ENCODE assay signal across 1 cellular context in the genomic region with DNA sequence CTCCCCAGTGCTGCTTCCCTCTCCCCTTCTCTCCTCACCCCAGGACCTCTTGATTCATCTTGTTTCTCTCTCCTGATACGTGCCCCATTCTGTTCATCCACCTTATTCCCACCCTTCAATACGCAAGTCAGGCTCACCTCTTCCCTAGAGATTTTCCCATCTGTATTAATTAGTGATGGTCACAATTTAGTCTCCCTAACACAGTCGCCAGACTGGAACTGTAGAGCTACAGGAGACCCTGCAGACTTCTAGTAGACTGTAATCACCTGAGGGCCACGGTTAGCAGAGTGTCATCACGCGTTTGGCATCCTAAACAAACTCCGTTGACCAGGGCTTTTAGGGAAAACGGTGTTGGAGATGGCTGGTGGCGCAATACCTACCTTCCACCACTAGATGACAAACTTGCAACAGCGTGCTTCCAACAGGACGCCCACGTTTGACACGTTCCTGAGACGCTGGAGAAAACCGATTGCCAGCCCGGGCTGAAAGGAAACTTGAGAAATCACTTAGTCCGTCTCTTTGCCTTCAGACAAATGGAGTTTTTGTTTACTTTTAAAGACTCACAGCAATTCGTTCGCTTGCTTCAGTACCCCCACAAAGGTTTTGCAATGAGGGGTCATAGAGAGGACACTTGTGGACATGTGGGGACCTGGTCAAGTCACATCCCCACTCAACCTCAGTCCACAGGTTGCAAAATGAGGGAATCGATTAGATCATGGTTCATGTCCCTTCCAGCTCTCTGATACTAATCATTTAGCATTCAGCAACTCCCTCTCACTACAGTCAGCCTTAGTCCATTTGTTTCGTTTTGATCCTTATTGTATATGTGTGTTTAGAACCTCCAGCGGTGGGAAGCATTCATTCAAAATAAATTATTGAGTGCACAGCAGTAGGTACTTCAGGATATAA.
A peak's percentile ranks its signal among the peaks of the same experiment; 100 is the strongest.
TF ChIP-seq lines count a peak whose summit lies in the region.

No MANE protein-coding gene starts in this region.

TF ChIP-seq in HepG2, 621 proteins besides CTCF, POLR2A, EP300 and RAD21 (continued from another document and continues in another):
- TF ChIP-seq, protein P1, sequence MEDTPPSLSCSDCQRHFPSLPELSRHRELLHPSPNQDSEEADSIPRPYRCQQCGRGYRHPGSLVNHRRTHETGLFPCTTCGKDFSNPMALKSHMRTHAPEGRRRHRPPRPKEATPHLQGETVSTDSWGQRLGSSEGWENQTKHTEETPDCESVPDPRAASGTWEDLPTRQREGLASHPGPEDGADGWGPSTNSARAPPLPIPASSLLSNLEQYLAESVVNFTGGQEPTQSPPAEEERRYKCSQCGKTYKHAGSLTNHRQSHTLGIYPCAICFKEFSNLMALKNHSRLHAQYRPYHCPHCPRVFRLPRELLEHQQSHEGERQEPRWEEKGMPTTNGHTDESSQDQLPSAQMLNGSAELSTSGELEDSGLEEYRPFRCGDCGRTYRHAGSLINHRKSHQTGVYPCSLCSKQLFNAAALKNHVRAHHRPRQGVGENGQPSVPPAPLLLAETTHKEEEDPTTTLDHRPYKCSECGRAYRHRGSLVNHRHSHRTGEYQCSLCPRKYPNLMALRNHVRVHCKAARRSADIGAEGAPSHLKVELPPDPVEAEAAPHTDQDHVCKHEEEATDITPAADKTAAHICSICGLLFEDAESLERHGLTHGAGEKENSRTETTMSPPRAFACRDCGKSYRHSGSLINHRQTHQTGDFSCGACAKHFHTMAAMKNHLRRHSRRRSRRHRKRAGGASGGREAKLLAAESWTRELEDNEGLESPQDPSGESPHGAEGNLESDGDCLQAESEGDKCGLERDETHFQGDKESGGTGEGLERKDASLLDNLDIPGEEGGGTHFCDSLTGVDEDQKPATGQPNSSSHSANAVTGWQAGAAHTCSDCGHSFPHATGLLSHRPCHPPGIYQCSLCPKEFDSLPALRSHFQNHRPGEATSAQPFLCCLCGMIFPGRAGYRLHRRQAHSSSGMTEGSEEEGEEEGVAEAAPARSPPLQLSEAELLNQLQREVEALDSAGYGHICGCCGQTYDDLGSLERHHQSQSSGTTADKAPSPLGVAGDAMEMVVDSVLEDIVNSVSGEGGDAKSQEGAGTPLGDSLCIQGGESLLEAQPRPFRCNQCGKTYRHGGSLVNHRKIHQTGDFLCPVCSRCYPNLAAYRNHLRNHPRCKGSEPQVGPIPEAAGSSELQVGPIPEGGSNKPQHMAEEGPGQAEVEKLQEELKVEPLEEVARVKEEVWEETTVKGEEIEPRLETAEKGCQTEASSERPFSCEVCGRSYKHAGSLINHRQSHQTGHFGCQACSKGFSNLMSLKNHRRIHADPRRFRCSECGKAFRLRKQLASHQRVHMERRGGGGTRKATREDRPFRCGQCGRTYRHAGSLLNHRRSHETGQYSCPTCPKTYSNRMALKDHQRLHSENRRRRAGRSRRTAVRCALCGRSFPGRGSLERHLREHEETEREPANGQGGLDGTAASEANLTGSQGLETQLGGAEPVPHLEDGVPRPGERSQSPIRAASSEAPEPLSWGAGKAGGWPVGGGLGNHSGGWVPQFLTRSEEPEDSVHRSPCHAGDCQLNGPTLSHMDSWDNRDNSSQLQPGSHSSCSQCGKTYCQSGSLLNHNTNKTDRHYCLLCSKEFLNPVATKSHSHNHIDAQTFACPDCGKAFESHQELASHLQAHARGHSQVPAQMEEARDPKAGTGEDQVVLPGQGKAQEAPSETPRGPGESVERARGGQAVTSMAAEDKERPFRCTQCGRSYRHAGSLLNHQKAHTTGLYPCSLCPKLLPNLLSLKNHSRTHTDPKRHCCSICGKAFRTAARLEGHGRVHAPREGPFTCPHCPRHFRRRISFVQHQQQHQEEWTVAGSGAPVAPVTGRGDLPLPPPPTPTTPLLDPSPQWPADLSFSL (CRISPR knock-in tag; IDR thresholded peaks at IDR 0.05) = no peak
- TF ChIP-seq RCOR2 (CRISPR knock-in tag; IDR thresholded peaks at IDR 0.05) = no peak; the same call in 1 of the 2 replicates
- no peak for TF ChIP-seq HDAC6 (IDR thresholded peaks at IDR 0.05; ENCODE audit: low read depth, low read length)
- TF ChIP-seq RFX1 (IDR thresholded peaks at IDR 0.05) = no peak
- TF ChIP-seq ZNF326 (CRISPR knock-in tag; IDR thresholded peaks at IDR 0.05; ENCODE audit: borderline replicate concordance) = no peak
- TF ChIP-seq ZC3H13 (CRISPR knock-in tag; IDR thresholded peaks at IDR 0.05) = no peak
- no peak for TF ChIP-seq IKZF1 (IDR thresholded peaks at IDR 0.05)
- no peak for TF ChIP-seq ZNF451 (CRISPR knock-in tag; IDR thresholded peaks at IDR 0.05)
- peak; percentile 56; the same call in 1 of the 2 replicates for TF ChIP-seq HOXA3 (CRISPR knock-in tag; IDR thresholded peaks at IDR 0.05)
- TF ChIP-seq RORA (CRISPR knock-in tag; IDR thresholded peaks at IDR 0.05) = no peak
- TF ChIP-seq NFYC (CRISPR knock-in tag; IDR thresholded peaks at IDR 0.05) = no peak
- peak; percentile 65; the same call in 1 of the 2 replicates for TF ChIP-seq ZNF512B (CRISPR knock-in tag; IDR thresholded peaks at IDR 0.05; ENCODE audit: borderline replicate concordance)
- TF ChIP-seq ZMYM3 (CRISPR knock-in tag; IDR thresholded peaks at IDR 0.05) = peak; percentile 30; the same call in 1 of the 2 replicates
- TF ChIP-seq KMT2A (CRISPR knock-in tag; IDR thresholded peaks at IDR 0.05) = 0 out of 2 replicates have a peak, but pooled peaks have one; percentile 44
- TF ChIP-seq, protein P2, sequence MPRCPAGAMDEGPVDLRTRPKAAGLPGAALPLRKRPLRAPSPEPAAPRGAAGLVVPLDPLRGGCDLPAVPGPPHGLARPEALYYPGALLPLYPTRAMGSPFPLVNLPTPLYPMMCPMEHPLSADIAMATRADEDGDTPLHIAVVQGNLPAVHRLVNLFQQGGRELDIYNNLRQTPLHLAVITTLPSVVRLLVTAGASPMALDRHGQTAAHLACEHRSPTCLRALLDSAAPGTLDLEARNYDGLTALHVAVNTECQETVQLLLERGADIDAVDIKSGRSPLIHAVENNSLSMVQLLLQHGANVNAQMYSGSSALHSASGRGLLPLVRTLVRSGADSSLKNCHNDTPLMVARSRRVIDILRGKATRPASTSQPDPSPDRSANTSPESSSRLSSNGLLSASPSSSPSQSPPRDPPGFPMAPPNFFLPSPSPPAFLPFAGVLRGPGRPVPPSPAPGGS (CRISPR knock-in tag; IDR thresholded peaks at IDR 0.05) = 0 out of 2 replicates have a peak, but pooled peaks have one; percentile 44
- no peak; the same call in 1 of the 2 replicates for TF ChIP-seq NRL (CRISPR knock-in tag; IDR thresholded peaks at IDR 0.05; ENCODE audit: borderline replicate concordance)
- TF ChIP-seq ATF1 (CRISPR knock-in tag; IDR thresholded peaks at IDR 0.05) = no peak
- TF ChIP-seq ZNF598 (CRISPR knock-in tag; IDR thresholded peaks at IDR 0.05; ENCODE audit: borderline replicate concordance) = no peak
- TF ChIP-seq ZNF788 (CRISPR knock-in tag; IDR thresholded peaks at IDR 0.05; ENCODE audit: borderline replicate concordance) = peak; percentile 66; the same call in 1 of the 2 replicates
- TF ChIP-seq ZNF770 (CRISPR knock-in tag; IDR thresholded peaks at IDR 0.05) = 0 out of 2 replicates have a peak, but pooled peaks have one; percentile 19
- TF ChIP-seq ZBTB43 (CRISPR knock-in tag; conservative IDR thresholded peaks at IDR 0.05) = no peak
- TF ChIP-seq HNF1A (IDR thresholded peaks at IDR 0.05; ENCODE audit: low read depth) = no peak
- TF ChIP-seq HNF1A (CRISPR knock-in tag; IDR thresholded peaks at IDR 0.05; ENCODE audit: borderline replicate concordance) = no peak
- TF ChIP-seq ZNF670 (CRISPR knock-in tag; IDR thresholded peaks at IDR 0.05; ENCODE audit: borderline replicate concordance) = no peak
- TF ChIP-seq CCDC6 (CRISPR knock-in tag; IDR thresholded peaks at IDR 0.05) = no peak
- TF ChIP-seq SATB2 (CRISPR knock-in tag; IDR thresholded peaks at IDR 0.05) = no peak
- peak; percentile 70; the same call in 1 of the 2 replicates for TF ChIP-seq CBX2 (IDR thresholded peaks at IDR 0.05; ENCODE audit: low read depth, low read length)
- no peak for TF ChIP-seq CBX2 (CRISPR knock-in tag; IDR thresholded peaks at IDR 0.05; ENCODE audit: low read depth)
- TF ChIP-seq MEIS1 (CRISPR knock-in tag; IDR thresholded peaks at IDR 0.05; ENCODE audit: borderline replicate concordance) = peak; percentile 90; the same call in 1 of the 2 replicates
- TF ChIP-seq ZBTB42 (CRISPR knock-in tag; IDR thresholded peaks at IDR 0.05) = no peak
- no peak for TF ChIP-seq ATF7-NPFF (CRISPR knock-in tag; IDR thresholded peaks at IDR 0.05; ENCODE audit: low read depth)
- TF ChIP-seq ZMAT5 (CRISPR knock-in tag; IDR thresholded peaks at IDR 0.05; ENCODE audit: borderline replicate concordance, low read depth) = no peak
- no peak for TF ChIP-seq ZNF563 (CRISPR knock-in tag; IDR thresholded peaks at IDR 0.05)
- TF ChIP-seq ZNF773 (CRISPR knock-in tag; IDR thresholded peaks at IDR 0.05; ENCODE audit: borderline replicate concordance) = no peak
- 0 out of 2 replicates have a peak, but pooled peaks have one; percentile 72 for TF ChIP-seq MYPOP (CRISPR knock-in tag; IDR thresholded peaks at IDR 0.05)
- TF ChIP-seq ELF3 (CRISPR knock-in tag; IDR thresholded peaks at IDR 0.05) = peak; percentile 69
- TF ChIP-seq JUN (CRISPR knock-in tag; IDR thresholded peaks at IDR 0.05) = 0 out of 2 replicates have a peak, but pooled peaks have one; percentile 26
